Comparison of ENCODE assay signal across 16 cellular contexts in the genomic region with DNA sequence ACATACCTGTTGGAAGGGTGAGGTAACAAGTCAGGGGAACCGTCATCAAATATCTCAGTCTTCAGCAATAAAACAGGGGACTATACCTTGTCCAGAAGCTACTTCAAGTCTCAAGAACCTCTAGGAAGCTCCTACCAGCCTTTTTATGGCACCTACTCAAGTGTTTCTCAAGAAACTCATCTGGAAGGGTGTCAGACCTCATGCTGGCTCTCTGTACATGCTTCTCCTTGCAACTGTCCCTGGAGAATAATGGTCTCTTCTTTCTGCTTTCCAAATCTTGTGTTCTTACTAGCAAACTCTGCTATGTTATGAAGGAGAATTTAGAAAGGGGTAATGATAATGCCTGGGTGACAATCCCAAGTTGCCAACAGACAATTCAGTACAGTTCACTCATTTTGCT. TPM values are rescaled to one million over a fixed set of nuclear protein-coding genes. Genes with fewer than 3 reads are reported as not detected.
DNase-seq lines count a peak whose midpoint lies in the region; ATAC-seq and TF ChIP-seq lines count a peak whose summit lies in the region.
"Had no signal": no experiment of that assay in that cellular context is flagged by ENCODE, and none has a peak within 500 bp of the region (broad histone marks: within the 10 kb centered on the region; RNA-seq: fewer than 3 reads in every experiment).

No MANE protein-coding gene starts in this region.

- H3K4me3 ChIP-seq in AG10803 (ENCODE audit: low read length) (no peak overlapping the region), adipocyte (ENCODE audit: low read length) (peak overlapping the region; percentile 48), osteoblast (ENCODE audit: insufficient read depth, low read length) (no peak overlapping the region)

- H3K27me3 ChIP-seq in adipocyte (replicated peaks; ENCODE audit: control insufficient read depth, insufficient read depth, low read length) (no peaks in the 10 kb centered on the region), osteoblast (ENCODE audit: insufficient read depth, low read length) (no peaks in the 10 kb centered on the region)
- H3K27me3 ChIP-seq: BE2C had no signal

- ATAC-seq in GM18517 (IDR thresholded peaks at IDR 0.05; ENCODE audit: unreplicated experiment) = no peak
- ATAC-seq: CD8-positive, alpha-beta T cell; HCT116 had no signal

- DNase-seq in AG10803 (ENCODE audit: low read depth) = peak; percentile 84
- peak; percentile 26 for DNase-seq in adipocyte (ENCODE audit: low read depth)
- DNase-seq in fibroblast of gingiva (ENCODE audit: low read depth) = peak; percentile 92
- no peak for DNase-seq in osteoblast (ENCODE audit: insufficient read length, low spot score, missing footprints)
- no peak for DNase-seq in NCI-H187 (lab: John Stamatoyannopoulos, UW)
- no peak for DNase-seq in middle frontal gyrus (ENCODE audit: extremely low spot score, low spot score)
- DNase-seq: 8988T; BE2C; CD8-positive, alpha-beta T cell; COR-L47; DMS153; DND-41; GDM1 had no signal

- H3K4me1 ChIP-seq in adipocyte (ENCODE audit: control insufficient read depth, insufficient read depth, low read length) (peaks cover 38% of the 10 kb centered on the region), osteoblast (ENCODE audit: insufficient read depth, low read length) (peaks cover 29% of the 10 kb centered on the region)

- no peaks in the 10 kb centered on the region for H4K20me1 ChIP-seq in osteoblast (ENCODE audit: insufficient read depth, low read length)

- H3K36me3 ChIP-seq in adipocyte (ENCODE audit: control insufficient read depth, insufficient read depth, low read length, severe bottlenecking) = no peaks in the 10 kb centered on the region
- H3K36me3 ChIP-seq in osteoblast (ENCODE audit: insufficient read depth, low read length) = no peaks in the 10 kb centered on the region
- H3K36me3 ChIP-seq: BE2C had no signal

- TF ChIP-seq CTCF in AG10803 (conservative IDR thresholded peaks at IDR 0.05; ENCODE audit: low read length) (no peak), osteoblast (IDR thresholded peaks at IDR 0.05; ENCODE audit: extremely low read depth, low read depth, low read length) (no peak)

- no peak overlapping the region for H2AFZ ChIP-seq in osteoblast (ENCODE audit: low read length)

- H3K9me3 ChIP-seq in adipocyte (ENCODE audit: control insufficient read depth, low read length) (no peaks in the 10 kb centered on the region), osteoblast (ENCODE audit: low read depth, low read length) (no peaks in the 10 kb centered on the region)
- H3K9me3 ChIP-seq: BE2C had no signal

- peak overlapping the region; percentile 31 for H3K9ac ChIP-seq in adipocyte (ENCODE audit: low read length)

- no peaks in the 10 kb centered on the region for H3K79me2 ChIP-seq in osteoblast (ENCODE audit: insufficient read depth, low read length)

- peak overlapping the region; percentile 2 for H3K27ac ChIP-seq in osteoblast (ENCODE audit: low read depth, low read length)
- H3K27ac ChIP-seq: C4-2B had no signal

- peak overlapping the region; percentile 35 for H3K4me2 ChIP-seq in osteoblast (ENCODE audit: insufficient read depth, low read length)

RNA-seq across cellular contexts. Expression of a gene that starts 8.3 kb away (rescaled TPM):
- total RNA-seq in osteoblast = 66.6 and 67.2 TPM in 2 replicates

RNA-seq across cellular contexts. Expression of a gene that starts 52.5 kb away (rescaled TPM):
- total RNA-seq in osteoblast = not detected in 2 replicates
- total RNA-seq: CD8-positive, alpha-beta T cell had no signal

Comparison
In these comparisons a context has a peak if more than half of its experiments do, and no peak if none do; other contexts are left out.
1. DNase-seq: peak in AG10803 (single experiment), adipocyte (single experiment) and fibroblast of gingiva (single experiment); none in osteoblast (single experiment), NCI-H187 (0 of 2) and middle frontal gyrus (single experiment).